Comparison of ENCODE assay signal across 38 cellular contexts in the genomic region with DNA sequence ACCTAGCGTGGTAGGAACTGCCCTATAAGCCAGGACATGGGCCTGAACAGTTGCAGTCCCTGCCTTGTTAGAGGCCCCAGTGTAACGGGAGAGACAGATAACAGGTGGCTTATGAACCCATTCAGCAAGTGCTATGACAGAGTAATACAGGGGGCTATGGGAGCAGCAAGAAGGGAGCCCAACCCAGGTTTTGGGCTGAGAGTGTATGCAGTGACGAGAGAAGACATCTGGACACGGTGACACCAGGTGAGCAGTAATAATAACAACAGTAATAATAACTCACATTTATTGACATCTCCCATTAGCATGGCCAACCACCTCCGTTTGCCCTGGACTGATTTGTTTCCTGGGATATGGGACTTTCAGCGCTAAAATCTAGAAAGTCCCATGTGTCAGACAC.
"Had no signal": no experiment of that assay in that cellular context is flagged by ENCODE, and none has a peak within 500 bp of the region (broad histone marks: within the 10 kb centered on the region; RNA-seq: fewer than 3 reads in every experiment).

No MANE protein-coding gene starts in this region.

- H3K36me3 ChIP-seq: adrenal gland, ascending aorta, breast epithelium, cardiac muscle cell had no signal

- H3K36me3 Mint-ChIP-seq: activated naive CD4-positive, alpha-beta T cell treated with anti-CD3 and anti-CD28 coated beads, Interleukin-2, amount 10 ng/mL, durations not matched to agents 7 days and 5 days; activated naive CD4-positive, alpha-beta T cell treated with anti-CD3 and anti-CD28 coated beads, Interleukin-2, amount 50 U/mL, for 24 hours; activated naive CD8-positive, alpha-beta T cell; activated naive CD8-positive, alpha-beta T cell treated with anti-CD3 and anti-CD28 coated beads for 36 hours; activated naive CD8-positive, alpha-beta T cell treated with anti-CD3 and anti-CD28 coated beads, Interleukin-2, amount 10 ng/mL, durations not matched to agents 7 days and 5 days had no signal

- H3K27ac ChIP-seq: adrenal gland, ascending aorta, body of pancreas, breast epithelium, cardiac muscle cell had no signal

- DNase-seq: activated effector memory CD4-positive, alpha-beta T cell treated with anti-CD3 and anti-CD28 coated beads, Interleukin-2, amount 50 U/mL, for 16 hours; activated effector memory CD4-positive, alpha-beta T cell treated with Interleukin-2 at 50 U/mL for 16 hours; activated gamma-delta T cell; activated gamma-delta T cell treated with Interleukin-2 at 50 U/mL for 16 hours; activated naive CD4-positive, alpha-beta T cell; activated naive CD4-positive, alpha-beta T cell treated with anti-CD3 and anti-CD28 coated beads for 36 hours; activated naive CD4-positive, alpha-beta T cell treated with anti-CD3 and anti-CD28 coated beads, Interleukin-2, amount 10 ng/mL, durations not matched to agents 7 days and 5 days; activated naive CD4-positive, alpha-beta T cell treated with anti-CD3 and anti-CD28 coated beads, Interleukin-2, amount 50 U/mL, for 16 hours; activated naive CD4-positive, alpha-beta T cell treated with Interleukin-2 at 50 U/mL for 16 hours; activated naive CD8-positive, alpha-beta T cell treated with anti-CD3 and anti-CD28 coated beads for 36 hours; activated naive CD8-positive, alpha-beta T cell treated with anti-CD3 and anti-CD28 coated beads, Interleukin-2, amount 10 ng/mL, durations not matched to agents 7 days and 5 days; activated naive CD8-positive, alpha-beta T cell treated with anti-CD3 and anti-CD28 coated beads, Interleukin-2, amount 50 U/mL, for 24 hours; activated T-cell treated with anti-CD3 and anti-CD28 coated beads for 4 hours; activated T-cell treated with anti-CD3 and anti-CD28 coated beads, Interleukin-2, amount 50 U/mL, for 1 hour; activated T-cell treated with anti-CD3 and anti-CD28 coated beads, Interleukin-2, amount 50 U/mL, for 24 hours; activated T-cell treated with anti-CD3 and anti-CD28 coated beads, Interleukin-2, amount 50 U/mL, for 4 hours; activated T-cell treated with anti-CD3 and anti-CD28 coated beads, Interleukin-2, amount 50 U/mL, for 48 hours; activated T-cell treated with anti-CD3 and anti-CD28 coated beads, Interleukin-2, amount 50 U/mL, for 72 hours; amniotic stem cell; amygdala; anterior cingulate cortex; aorta; body of pancreas; caudate nucleus; central memory CD4-positive, alpha-beta T cell; cerebellar nuclear complex had no signal

- ATAC-seq: activated naive CD4-positive, alpha-beta T cell treated with anti-CD3 and anti-CD28 coated beads, Interleukin-2, amount 50 U/mL, for 72 hours; activated naive CD8-positive, alpha-beta T cell treated with anti-CD3 and anti-CD28 coated beads, Interleukin-2, amount 50 U/mL, for 24 hours; activated T-cell treated with anti-CD3 and anti-CD28 coated beads, Interleukin-2, amount 50 U/mL, for 4 hours; activated T-cell treated with anti-CD3 and anti-CD28 coated beads, Interleukin-2, amount 50 U/mL, for 72 hours; activated T-helper 17 cell treated with anti-CD3 and anti-CD28 coated beads, Interleukin-2, amount 50 U/mL, for 72 hours; body of pancreas had no signal

- H3K4me1 Mint-ChIP-seq: activated naive CD4-positive, alpha-beta T cell treated with anti-CD3 and anti-CD28 coated beads, Interleukin-2, amount 10 ng/mL, durations not matched to agents 7 days and 5 days; activated naive CD4-positive, alpha-beta T cell treated with anti-CD3 and anti-CD28 coated beads, Interleukin-2, amount 50 U/mL, for 24 hours; activated naive CD8-positive, alpha-beta T cell treated with anti-CD3 and anti-CD28 coated beads for 36 hours; activated naive CD8-positive, alpha-beta T cell treated with anti-CD3 and anti-CD28 coated beads, Interleukin-2, amount 10 ng/mL, durations not matched to agents 7 days and 5 days; activated naive CD8-positive, alpha-beta T cell treated with anti-CD3 and anti-CD28 coated beads, Interleukin-2, amount 50 U/mL, for 24 hours; activated T-helper 17 cell treated with anti-CD3 and anti-CD28 coated beads, Interleukin-2, amount 50 U/mL, for 72 hours; central memory CD8-positive, alpha-beta T cell had no signal

- H3K27me3 ChIP-seq: ascending aorta, body of pancreas, breast epithelium, cardiac muscle cell had no signal

- H3K4me3 ChIP-seq: adrenal gland, ascending aorta, body of pancreas, breast epithelium, cardiac muscle cell had no signal

- H3K4me1 ChIP-seq: adrenal gland, ascending aorta, body of pancreas, breast epithelium had no signal

- H3K27ac Mint-ChIP-seq: activated naive CD4-positive, alpha-beta T cell treated with anti-CD3 and anti-CD28 coated beads for 36 hours; activated naive CD4-positive, alpha-beta T cell treated with anti-CD3 and anti-CD28 coated beads, Interleukin-2, amount 10 ng/mL, durations not matched to agents 7 days and 5 days; activated naive CD4-positive, alpha-beta T cell treated with anti-CD3 and anti-CD28 coated beads, Interleukin-2, amount 50 U/mL, for 24 hours; activated naive CD4-positive, alpha-beta T cell treated with anti-CD3 and anti-CD28 coated beads, Interleukin-2, amount 50 U/mL, for 72 hours; activated naive CD8-positive, alpha-beta T cell; activated naive CD8-positive, alpha-beta T cell treated with anti-CD3 and anti-CD28 coated beads for 36 hours; activated naive CD8-positive, alpha-beta T cell treated with anti-CD3 and anti-CD28 coated beads, Interleukin-2, amount 10 ng/mL, durations not matched to agents 7 days and 5 days; activated naive CD8-positive, alpha-beta T cell treated with anti-CD3 and anti-CD28 coated beads, Interleukin-2, amount 50 U/mL, for 24 hours; activated T-cell treated with anti-CD3 and anti-CD28 coated beads, Interleukin-2, amount 50 U/mL, for 24 hours; activated T-cell treated with anti-CD3 and anti-CD28 coated beads, Interleukin-2, amount 50 U/mL, for 72 hours; activated T-helper 1 cell treated with anti-CD3 and anti-CD28 coated beads, Interleukin-12 subunit alpha, Interleukin-12 subunit beta, Interleukin-2, Interleukin-4 antibody, amounts not matched to agents 30 ng/mL and 10 ng/mL and 1 ng/mL, durations not matched to agents 14 hours and 24 hours and 36 hours; activated T-helper 17 cell treated with anti-CD3 and anti-CD28 coated beads, Interleukin-2, amount 50 U/mL, for 72 hours; activated T-helper 2 cell treated with anti-CD3 and anti-CD28 coated beads, Interferon-gamma antibody, Interleukin-2, Interleukin-4, amounts not matched to agents 10 μg/mL and 5 μg/mL and 100 μg/mL, durations not matched to agents 14 hours and 24 hours and 36 hours; brain had no signal

- H3K4me3 Mint-ChIP-seq: activated naive CD4-positive, alpha-beta T cell treated with anti-CD3 and anti-CD28 coated beads for 36 hours; activated naive CD4-positive, alpha-beta T cell treated with anti-CD3 and anti-CD28 coated beads, Interleukin-2, amount 10 ng/mL, durations not matched to agents 7 days and 5 days; activated naive CD4-positive, alpha-beta T cell treated with anti-CD3 and anti-CD28 coated beads, Interleukin-2, amount 50 U/mL, for 24 hours; activated naive CD8-positive, alpha-beta T cell; activated naive CD8-positive, alpha-beta T cell treated with anti-CD3 and anti-CD28 coated beads for 36 hours; activated naive CD8-positive, alpha-beta T cell treated with anti-CD3 and anti-CD28 coated beads, Interleukin-2, amount 10 ng/mL, durations not matched to agents 7 days and 5 days; activated naive CD8-positive, alpha-beta T cell treated with anti-CD3 and anti-CD28 coated beads, Interleukin-2, amount 50 U/mL, for 24 hours; activated T-cell treated with anti-CD3 and anti-CD28 coated beads, Interleukin-2, amount 50 U/mL, for 24 hours; activated T-cell treated with anti-CD3 and anti-CD28 coated beads, Interleukin-2, amount 50 U/mL, for 4 hours; activated T-cell treated with anti-CD3 and anti-CD28 coated beads, Interleukin-2, amount 50 U/mL, for 72 hours; activated T-helper 1 cell treated with anti-CD3 and anti-CD28 coated beads, Interleukin-12 subunit alpha, Interleukin-12 subunit beta, Interleukin-2, Interleukin-4 antibody, amounts not matched to agents 30 ng/mL and 10 ng/mL and 1 ng/mL, durations not matched to agents 14 hours and 24 hours and 36 hours; activated T-helper 17 cell treated with anti-CD3 and anti-CD28 coated beads, Interleukin-2, amount 50 U/mL, for 72 hours; brain; central memory CD8-positive, alpha-beta T cell had no signal

- H3K27me3 Mint-ChIP-seq: activated naive CD4-positive, alpha-beta T cell treated with anti-CD3 and anti-CD28 coated beads, Interleukin-2, amount 10 ng/mL, durations not matched to agents 7 days and 5 days; activated naive CD8-positive, alpha-beta T cell; central memory CD8-positive, alpha-beta T cell had no signal

- H3K9me3 ChIP-seq: adrenal gland, body of pancreas had no signal

- H3K9me3 Mint-ChIP-seq: activated T-cell treated with anti-CD3 and anti-CD28 coated beads, Interleukin-2, amount 50 U/mL, for 72 hours; activated T-helper 1 cell treated with anti-CD3 and anti-CD28 coated beads, Interleukin-12 subunit alpha, Interleukin-12 subunit beta, Interleukin-2, Interleukin-4 antibody, amounts not matched to agents 30 ng/mL and 10 ng/mL and 1 ng/mL, durations not matched to agents 14 hours and 24 hours and 36 hours; activated T-helper 17 cell treated with anti-CD3 and anti-CD28 coated beads, Interleukin-2, amount 50 U/mL, for 72 hours; activated T-helper 2 cell treated with anti-CD3 and anti-CD28 coated beads, Interferon-gamma antibody, Interleukin-2, Interleukin-4, amounts not matched to agents 10 μg/mL and 5 μg/mL and 100 μg/mL, durations not matched to agents 14 hours and 24 hours and 36 hours; central memory CD8-positive, alpha-beta T cell had no signal
